15 cellular contexts compared by ENCODE assay signal in the genomic region with DNA sequence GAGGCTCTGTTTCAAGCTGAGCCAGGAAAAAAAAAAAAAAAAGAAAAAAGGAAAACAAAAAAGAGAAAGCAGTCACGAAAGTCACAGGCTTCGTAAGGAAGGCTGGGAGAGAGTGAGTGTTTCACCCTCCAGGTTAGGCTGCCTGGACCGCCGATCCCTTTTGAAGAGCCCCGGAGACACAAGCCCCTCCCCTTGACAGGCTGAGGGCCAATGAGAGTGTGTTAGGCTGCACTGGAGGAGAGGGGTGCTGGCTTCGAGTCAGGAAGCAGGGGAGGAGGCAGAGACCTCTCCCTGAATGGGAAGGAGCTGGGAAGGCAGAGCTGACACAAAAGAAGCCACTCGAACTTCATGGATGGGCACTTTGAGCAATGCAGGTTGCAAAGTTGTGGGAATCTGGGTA. TPM values are rescaled to one million over a fixed set of nuclear protein-coding genes. Genes with fewer than 3 reads are reported as not detected.
DNase-seq lines count a peak whose midpoint lies in the region; ATAC-seq and TF ChIP-seq lines count a peak whose summit lies in the region.
"Had no signal": no experiment of that assay in that cellular context is flagged by ENCODE, and none has a peak within 500 bp of the region (broad histone marks: within the 10 kb centered on the region; RNA-seq: fewer than 3 reads in every experiment).

A gene with protein sequence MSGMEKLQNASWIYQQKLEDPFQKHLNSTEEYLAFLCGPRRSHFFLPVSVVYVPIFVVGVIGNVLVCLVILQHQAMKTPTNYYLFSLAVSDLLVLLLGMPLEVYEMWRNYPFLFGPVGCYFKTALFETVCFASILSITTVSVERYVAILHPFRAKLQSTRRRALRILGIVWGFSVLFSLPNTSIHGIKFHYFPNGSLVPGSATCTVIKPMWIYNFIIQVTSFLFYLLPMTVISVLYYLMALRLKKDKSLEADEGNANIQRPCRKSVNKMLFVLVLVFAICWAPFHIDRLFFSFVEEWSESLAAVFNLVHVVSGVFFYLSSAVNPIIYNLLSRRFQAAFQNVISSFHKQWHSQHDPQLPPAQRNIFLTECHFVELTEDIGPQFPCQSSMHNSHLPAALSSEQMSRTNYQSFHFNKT (minus strand): TSS at position 135 of the 400 bp plus-strand sequence. CDS start 166 bp downstream, outside the sequence.

- H2BK120ac ChIP-seq in H9 (ENCODE audit: low read depth, low read length, poor library complexity, severe bottlenecking), result no peak within 1 kb of the TSS

- H3K4me2 ChIP-seq in H9 (ENCODE audit: insufficient read depth, insufficient read length, low read length) (no peak within 1 kb of the TSS), PC-3 (ENCODE audit: low read length) (no peak within 1 kb of the TSS)
- H3K4me2 ChIP-seq: BLaER1 had no signal

- H3K14ac ChIP-seq in H9 (ENCODE audit: insufficient read depth, low read length), result no peak within 1 kb of the TSS

- H2BK15ac ChIP-seq in H9 (ENCODE audit: low read depth, low read length), result no peak within 1 kb of the TSS

- no peaks in the 10 kb centered on the region; a peak in 1 of 7 replicates for H3K36me3 Mint-ChIP-seq in H9 (ENCODE audit: insufficient read depth in 1 of 3, low read depth in 3 of 3)
- H3K36me3 Mint-ChIP-seq: stimulated activated memory B cell treated with anti-CD40 and anti-IgM and Interleukin-4, amounts not matched to agents 10 μg/mL and 1 μg/mL and 100 μg/mL, for 72 hours had no signal

- peaks cover 2% of the 10 kb centered on the region for H3K27me3 ChIP-seq in A673 (replicated peaks; ENCODE audit: insufficient read depth, low read depth, low read length, poor library complexity)
- no peaks in the 10 kb centered on the region; the same call in 1 of the 2 replicates for H3K27me3 ChIP-seq in H9 (ENCODE audit: insufficient read depth, low read length)
- no peaks in the 10 kb centered on the region for H3K27me3 ChIP-seq in PC-3 (ENCODE audit: low read length)
- H3K27me3 ChIP-seq: BLaER1 had no signal

- H4K91ac ChIP-seq in H9 (ENCODE audit: insufficient read length, low read depth, low read length), result no peak within 1 kb of the TSS

- H4K8ac ChIP-seq in H9 (replicated peaks; ENCODE audit: insufficient read length, low read depth, low read length), result no peak within 1 kb of the TSS

- H3K9me3 ChIP-seq in A673 (ENCODE audit: low read depth, low read length, poor library complexity, severe bottlenecking) (no peaks in the 10 kb centered on the region), H9 (ENCODE audit: control insufficient read depth, low read depth, low read length) (no peaks in the 10 kb centered on the region), PC-3 (ENCODE audit: low read length) (no peaks in the 10 kb centered on the region)

- DNase-seq in A673 (ENCODE audit: low spot score) (peak; percentile 19), H9 (peak; percentile 88), PC-3 (no peak), iPS DF 4.7 (ENCODE audit: extremely low read depth, low spot score) (peak; percentile 11), GM10266 (ENCODE audit: extremely low spot score) (no peak), GDM1 (lab: John Stamatoyannopoulos, UW) (no peak)
- DNase-seq: activated CD4-positive, alpha-beta T cell treated with anti-CD3 and anti-CD28 coated beads for 36 hours; NCI-H2081 treated with DMSO at 0.1 percent for 48 hours; stimulated activated CD4-positive, alpha-beta T cell treated with anti-CD3 and anti-CD28 coated beads, Interleukin-15, amount 100 ng/mL, for 24 hours had no signal

- H4K20me1 ChIP-seq in H9 (ENCODE audit: control insufficient read depth, insufficient read depth, insufficient read length) (no peaks in the 10 kb centered on the region), PC-3 (ENCODE audit: low read length) (no peaks in the 10 kb centered on the region)
- H4K20me1 ChIP-seq: BLaER1 had no signal

- H4K5ac ChIP-seq in H9 (ENCODE audit: insufficient read length, low read depth, low read length), result no peak within 1 kb of the TSS

- ATAC-seq in PC-3, result no peak
- ATAC-seq in HG03378 (IDR thresholded peaks at IDR 0.05; ENCODE audit: unreplicated experiment), result no peak
- no peak for ATAC-seq in GM21423 (IDR thresholded peaks at IDR 0.05; ENCODE audit: unreplicated experiment)
- ATAC-seq: activated CD4-positive, alpha-beta T cell treated with anti-CD3 and anti-CD28 coated beads for 36 hours had no signal

- no peak within 1 kb of the TSS for H2BK20ac ChIP-seq in H9 (ENCODE audit: low read depth, low read length, poor library complexity, severe bottlenecking)

- TF ChIP-seq CTCF in A673 (conservative IDR thresholded peaks at IDR 0.05; ENCODE audit: low read depth, low read length) (no peak), H9 (conservative IDR thresholded peaks at IDR 0.05) (no peak), PC-3 (conservative IDR thresholded peaks at IDR 0.05; ENCODE audit: low read depth, low read length) (no peak), GM10266 (IDR thresholded peaks at IDR 0.05; ENCODE audit: control insufficient read depth, insufficient read depth, low read depth, missing control alignments) (no peak)

- CTCF ChIA-PET in A673 (lab: Charles Lee), result no interaction called here
- CTCF ChIA-PET in PC-3 (lab: Charles Lee), result no interaction called here

- H3K27ac Mint-ChIP-seq in H9, result peak within 1 kb of the TSS in 1 of 3 experiments; percentile 31; a peak in 2 of 7 replicates
- H3K27ac Mint-ChIP-seq: activated CD4-positive, alpha-beta T cell treated with anti-CD3 and anti-CD28 coated beads for 36 hours; activated T-helper 2 cell treated with anti-CD3 and anti-CD28 coated beads, Interferon-gamma antibody, Interleukin-2, Interleukin-4, amounts not matched to agents 10 μg/mL and 5 μg/mL and 100 μg/mL, durations not matched to agents 14 hours and 24 hours and 36 hours; stimulated activated memory B cell treated with anti-CD40 and anti-IgM and Interleukin-4, amounts not matched to agents 10 μg/mL and 1 μg/mL and 100 μg/mL, for 72 hours had no signal

- no peaks in the 10 kb centered on the region for H3F3A ChIP-seq in PC-3 (ENCODE audit: low read length, unreplicated experiment)

- intact Hi-C loops in A673 (cut with micrococcal nuclease; ENCODE audit: unreplicated experiment), result no loop called here
- intact Hi-C loops in PC-3 (cut with micrococcal nuclease), result no loop called here

- peaks cover 5 to 6% of the 10 kb centered on the region in 2 experiments for H3K4me1 Mint-ChIP-seq in H9
- H3K4me1 Mint-ChIP-seq: activated CD4-positive, alpha-beta T cell treated with anti-CD3 and anti-CD28 coated beads for 36 hours; stimulated activated memory B cell treated with anti-CD40 and anti-IgM and Interleukin-4, amounts not matched to agents 10 μg/mL and 1 μg/mL and 100 μg/mL, for 72 hours had no signal

- H3K4ac ChIP-seq in H9 (ENCODE audit: low read depth, low read length), result no peak within 1 kb of the TSS

- H3K79me2 ChIP-seq in H9 (ENCODE audit: insufficient read depth, low read length), result no peaks in the 10 kb centered on the region
- no peaks in the 10 kb centered on the region for H3K79me2 ChIP-seq in PC-3 (ENCODE audit: low read length)

- H2BK12ac ChIP-seq in H9 (ENCODE audit: insufficient read length, low read depth, low read length), result no peak within 1 kb of the TSS

- peaks cover 14% of the 10 kb centered on the region for H3K27me3 Mint-ChIP-seq in H9 (ENCODE audit: low read depth)
- H3K27me3 Mint-ChIP-seq: activated CD4-positive, alpha-beta T cell treated with anti-CD3 and anti-CD28 coated beads for 36 hours had no signal

- H3K4me3 ChIP-seq in A673 (ENCODE audit: low read depth, low read length, poor library complexity, severe bottlenecking) (no peak within 1 kb of the TSS), PC-3 (ENCODE audit: low read length) (no peak within 1 kb of the TSS)
- H3K4me3 ChIP-seq: BLaER1, cardiac muscle cell had no signal

- no peaks in the 10 kb centered on the region for H3K4me1 ChIP-seq in A673 (ENCODE audit: insufficient read depth, low read length, poor library complexity, severe bottlenecking)
- H3K4me1 ChIP-seq in H9 (ENCODE audit: insufficient read depth, low read length), result no peaks in the 10 kb centered on the region
- H3K4me1 ChIP-seq in PC-3 (ENCODE audit: insufficient read depth, low read length), result no peaks in the 10 kb centered on the region
- H3K4me1 ChIP-seq: BLaER1 had no signal

- POLR2A ChIA-PET in A673 (lab: Charles Lee; ENCODE audit: low non-redundant PET), result no interaction called here
- POLR2A ChIA-PET in PC-3 (lab: Charles Lee; ENCODE audit: unreplicated experiment), result no interaction called here

- H3K9ac ChIP-seq in H9 (ENCODE audit: extremely low read depth, insufficient read length, low read length), result no peak within 1 kb of the TSS
- no peak within 1 kb of the TSS for H3K9ac ChIP-seq in PC-3 (ENCODE audit: low read length)
- H3K9ac ChIP-seq: BLaER1 had no signal

- H3K9me3 Mint-ChIP-seq in H9, result no peaks in the 10 kb centered on the region; a peak in 1 of 5 replicates
- H3K9me3 Mint-ChIP-seq: activated T-helper 2 cell treated with anti-CD3 and anti-CD28 coated beads, Interferon-gamma antibody, Interleukin-2, Interleukin-4, amounts not matched to agents 10 μg/mL and 5 μg/mL and 100 μg/mL, durations not matched to agents 14 hours and 24 hours and 36 hours had no signal

- H3K23me2 ChIP-seq in H9 (ENCODE audit: insufficient read length, low read depth, low read length, poor library complexity, severe bottlenecking), result no peaks in the 10 kb centered on the region

- no peak within 1 kb of the TSS for H2BK5ac ChIP-seq in H9 (ENCODE audit: insufficient read length, low read length)

- no TSS peak for BruUV-seq in A673 (replicated peaks; lab: Mats Ljungman, UMichigan)
- no TSS peak for BruUV-seq in PC-3 (replicated peaks; lab: Mats Ljungman, UMichigan)

- no peaks in the 10 kb centered on the region for H3K79me1 ChIP-seq in H9 (ENCODE audit: insufficient read depth, low read depth, low read length, poor library complexity, severe bottlenecking)

- WGBS in H9 (ENCODE audit: extremely low coverage, insufficient read length, low lambda C conversion rate), result no CpG with 5 or more reads among the region's 7 CpGs

- H3K23ac ChIP-seq in H9 (ENCODE audit: insufficient read length, low read depth, low read length), result no peak within 1 kb of the TSS

- H3K4me3 Mint-ChIP-seq in H9, result no peak within 1 kb of the TSS; a peak in 1 of 5 replicates
- H3K4me3 Mint-ChIP-seq: activated CD4-positive, alpha-beta T cell treated with anti-CD3 and anti-CD28 coated beads for 36 hours; stimulated activated memory B cell treated with anti-CD40 and anti-IgM and Interleukin-4, amounts not matched to agents 10 μg/mL and 1 μg/mL and 100 μg/mL, for 72 hours had no signal

- no peak within 1 kb of the TSS for H3T11ph ChIP-seq in H9 (ENCODE audit: low read length)

- no peak within 1 kb of the TSS for H3K18ac ChIP-seq in H9 (ENCODE audit: insufficient read length, low read depth, low read length)

- no peak within 1 kb of the TSS for H2AK5ac ChIP-seq in H9 (ENCODE audit: insufficient read length, low read length)

- H3K9me2 ChIP-seq in PC-3 (replicated peaks; ENCODE audit: low read length), result no peaks in the 10 kb centered on the region

- H3K36me3 ChIP-seq in A673 (ENCODE audit: insufficient read depth, low read length, poor library complexity, severe bottlenecking) (no peaks in the 10 kb centered on the region), PC-3 (ENCODE audit: low read depth, low read length) (no peaks in the 10 kb centered on the region)
- H3K36me3 ChIP-seq: BLaER1, cardiac muscle cell had no signal

- H2AFZ ChIP-seq in H9 (ENCODE audit: low read length) (no peak within 1 kb of the TSS), PC-3 (ENCODE audit: low read length) (peak within 1 kb of the TSS; percentile 2; the same call in 1 of the 2 replicates)

- H3K27ac ChIP-seq in A673 (ENCODE audit: low read depth, low read length, poor library complexity, severe bottlenecking) (no peak within 1 kb of the TSS), H9 (ENCODE audit: insufficient read length, low read depth, low read length) (no peak within 1 kb of the TSS), PC-3 (ENCODE audit: low read length) (no peak within 1 kb of the TSS)
- H3K27ac ChIP-seq: BLaER1, cardiac muscle cell had no signal

- no peak within 1 kb of the TSS for H3K56ac ChIP-seq in H9 (ENCODE audit: insufficient read length, low read depth, low read length)

RNA-seq across cellular contexts. Expression of the gene that starts here (rescaled TPM):
- total RNA-seq in A673 (2021) (not detected in 2 replicates), H9 (2021) (0.11 TPM in 1 of 2 replicates, not detected in the other), PC-3 (2014; rRNA removed) (not detected in 2 replicates)
- total RNA-seq: activated CD4-positive, alpha-beta T cell treated with anti-CD3 and anti-CD28 coated beads for 36 hours; activated T-helper 2 cell treated with anti-CD3 and anti-CD28 coated beads, Interferon-gamma antibody, Interleukin-2, Interleukin-4, amounts not matched to agents 10 μg/mL and 5 μg/mL and 100 μg/mL, durations not matched to agents 14 hours and 24 hours and 36 hours; cardiac muscle cell had no signal

Comparison
In these comparisons a context has a peak if more than half of its experiments do, and no peak if none do; other contexts are left out.
1. Peak in DNase-seq in A673; RNA of the gene not detected or under 1 TPM.
2. Peak in DNase-seq in H9; RNA of the gene not detected or under 1 TPM.